ENCODE assay signal across 11 cellular contexts in genomic region chr9:90694187-90694586, GRCh38. TPM values are rescaled to one million over a fixed set of nuclear protein-coding genes. Genes with fewer than 3 reads are reported as not detected.
"Had no signal": no experiment of that assay in that cellular context is flagged by ENCODE, and none has a peak within 500 bp of the region (broad histone marks: within the 10 kb centered on the region; RNA-seq: fewer than 3 reads in every experiment).

No MANE protein-coding gene starts in this region.

RNA-seq across cellular contexts. Expression of gene DIRAS2, which starts 51.6 kb away (rescaled TPM):
- total RNA-seq: activated CD4-positive, alpha-beta memory T cell treated with anti-CD3 and anti-CD28 coated beads, Interleukin-2, amount 10 ng/mL, durations not matched to agents 7 days and 5 days; activated CD4-positive, alpha-beta T cell treated with anti-CD3 and anti-CD28 coated beads for 36 hours; activated CD4-positive, alpha-beta T cell treated with anti-CD3 and anti-CD28 coated beads, Interleukin-2, amount 10 ng/mL, durations not matched to agents 7 days and 5 days; activated CD8-positive, alpha-beta memory T cell treated with anti-CD3 and anti-CD28 coated beads, Interleukin-2, amount 10 ng/mL, durations not matched to agents 7 days and 5 days; activated CD8-positive, alpha-beta T cell treated with anti-CD3 and anti-CD28 coated beads, Interleukin-2, amount 10 ng/mL, durations not matched to agents 7 days and 5 days; activated naive CD8-positive, alpha-beta T cell treated with anti-CD3 and anti-CD28 coated beads, Interleukin-2, amount 10 ng/mL, durations not matched to agents 7 days and 5 days; activated T-helper 2 cell treated with anti-CD3 and anti-CD28 coated beads, Interferon-gamma antibody, Interleukin-2, Interleukin-4, amounts not matched to agents 10 μg/mL and 5 μg/mL and 100 μg/mL, durations not matched to agents 14 hours and 24 hours and 36 hours; ascending aorta; T-helper 1 cell treated with Interleukin-12 subunit alpha and Interleukin-12 subunit beta and Interleukin-4 antibody, amounts not matched to agents 30 ng/mL and 1 ng/mL, for 36 hours; T-helper 17 cell; T-helper 2 cell treated with Interferon-gamma antibody and Interleukin-4, amounts not matched to agents 100 ng/mL and 5 ng/mL, for 36 hours had no signal
